ENCODE assay signal across 1 cellular context in the genomic region with DNA sequence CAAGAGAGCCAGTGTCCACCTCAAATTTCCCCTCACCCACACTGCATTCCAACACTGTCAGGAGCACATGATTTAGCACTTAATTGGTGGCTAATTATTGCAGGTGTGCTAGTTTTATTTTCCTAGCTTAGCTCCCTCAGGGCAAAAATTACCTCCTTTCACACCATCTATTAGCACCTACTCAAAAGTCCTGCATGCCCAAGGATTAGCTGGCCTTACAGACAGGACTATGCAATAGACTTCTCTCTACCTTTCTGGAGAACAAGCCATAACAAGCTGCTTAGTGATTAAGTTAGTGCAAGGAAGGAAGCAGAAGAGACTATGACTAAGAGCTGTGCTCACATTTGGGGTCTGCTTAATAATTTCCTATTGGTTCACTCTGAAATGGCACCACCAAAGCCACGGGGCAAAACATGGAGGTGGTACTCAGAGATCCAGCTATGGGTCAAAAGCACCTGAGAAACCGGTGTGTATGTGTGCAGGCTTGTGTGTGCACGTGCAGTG.
A peak's percentile ranks its signal among the peaks of the same experiment; 100 is the strongest.
TF ChIP-seq lines count a peak whose summit lies in the region.

No MANE protein-coding gene starts in this region.

TF ChIP-seq in Ishikawa, 13 proteins besides CTCF, POLR2A, EP300 and RAD21 (continued from another document):
- peak; percentile 63; the same call in 1 of the 2 replicates for TF ChIP-seq FOXM1 (IDR thresholded peaks at IDR 0.05; ENCODE audit: borderline replicate concordance, low read depth)
